In genomic region chr1:206555473-206555935, GRCh38 we compare ENCODE assay signal across 1 cellular context.
TF ChIP-seq lines count a peak whose summit lies in the region.

No MANE protein-coding gene starts in this region.

TF ChIP-seq in K562, 482 proteins besides CTCF, POLR2A, EP300 and RAD21 (continued from another document and continues in another):
- TF ChIP-seq RREB1 (CRISPR knock-in tag; IDR thresholded peaks at IDR 0.05) (peak; percentile 17; the same call in 1 of the 2 replicates), MCM2 (IDR thresholded peaks at IDR 0.05; ENCODE audit: low read depth) (no peak), SMAD4 (CRISPR knock-in tag; conservative IDR thresholded peaks at IDR 0.05) (peak; percentile 79), ZBTB9 (CRISPR knock-in tag; IDR thresholded peaks at IDR 0.05) (peak; percentile 76), THRAP3 (IDR thresholded peaks at IDR 0.05; ENCODE audit: borderline replicate concordance) (no peak), ZBTB7A (IDR thresholded peaks at IDR 0.05; ENCODE audit: borderline replicate concordance, control insufficient read depth, low read depth, low read length) (0 out of 2 replicates have a peak, but pooled peaks have one; percentile 45), ZNF24 (IDR thresholded peaks at IDR 0.05) (no peak), ETV1 (tag; conservative IDR thresholded peaks at IDR 0.05; ENCODE audit: low read depth) (0 out of 2 replicates have a peak, but pooled peaks have one; percentile 25), KLF10 (CRISPR knock-in tag; IDR thresholded peaks at IDR 0.05) (no peak), ARID3A (IDR thresholded peaks at IDR 0.05; ENCODE audit: borderline replicate concordance, low read depth, low read length) (no peak), MYBL2 (IDR thresholded peaks at IDR 0.05; ENCODE audit: low read depth) (no peak), MYBL2 (CRISPR knock-in tag; IDR thresholded peaks at IDR 0.05; ENCODE audit: borderline replicate concordance) (no peak), NEUROD1 (IDR thresholded peaks at IDR 0.05; ENCODE audit: borderline replicate concordance, low read depth, low read length, partially characterized antibody) (peak; percentile 40), HDAC2 (IDR thresholded peaks at IDR 0.05) (peak; percentile 48; the same call in 1 of the 2 replicates), CREB1 (IDR thresholded peaks at IDR 0.05) (0 out of 2 replicates have a peak, but pooled peaks have one; percentile 7), CREB1 (CRISPR knock-in tag; IDR thresholded peaks at IDR 0.05) (no peak), SREBF1 (IDR thresholded peaks at IDR 0.05; ENCODE audit: borderline replicate concordance, low read depth, low read length) (no peak), MAZ (CRISPR knock-in tag; conservative IDR thresholded peaks at IDR 0.05 in 1 of 2, IDR thresholded peaks at IDR 0.05 in 1 of 2) (peak; percentile 25 to 59; a peak in 3 of 4 replicates), XRCC3 (IDR thresholded peaks at IDR 0.05) (no peak), PYGO2 (tag; IDR thresholded peaks at IDR 0.05) (no peak), ATF6 (CRISPR knock-in tag; IDR thresholded peaks at IDR 0.05) (no peak), ARID4B (CRISPR knock-in tag; IDR thresholded peaks at IDR 0.05) (no peak), NR2C2 (CRISPR knock-in tag; IDR thresholded peaks at IDR 0.05) (no peak), NR2C2 (tag; IDR thresholded peaks at IDR 0.05) (no peak), FIP1L1 (IDR thresholded peaks at IDR 0.05; ENCODE audit: low read depth, low read length, poor library complexity, severe bottlenecking) (no peak), PURB (CRISPR knock-in tag; IDR thresholded peaks at IDR 0.05; ENCODE audit: low read depth) (no peak), TSC22D4 (tag; IDR thresholded peaks at IDR 0.05) (no peak), ZNF449 (CRISPR knock-in tag; IDR thresholded peaks at IDR 0.05) (peak; percentile 79), ATF3 (IDR thresholded peaks at IDR 0.05) (no peak), ATF3 (CRISPR knock-in tag; conservative IDR thresholded peaks at IDR 0.05) (no peak), SOX6 (IDR thresholded peaks at IDR 0.05) (no peak), CBFA2T2 (conservative IDR thresholded peaks at IDR 0.05) (peak; percentile 48), ETV6 (IDR thresholded peaks at IDR 0.05; ENCODE audit: borderline replicate concordance in 1 of 2, low read depth in 2 of 2, low read length in 1 of 2) (no peak), ETV6 (CRISPR knock-in tag; IDR thresholded peaks at IDR 0.05; ENCODE audit: borderline replicate concordance) (no peak), ZBTB11 (CRISPR knock-in tag; IDR thresholded peaks at IDR 0.05) (0 out of 6 replicates have a peak, but pooled peaks of 1 of the 3 experiments have one; percentile 37)
